In genomic region chr2:142617461-142617860, GRCh38 we compare ENCODE assay signal across 33 cellular contexts.
DNase-seq lines count a peak whose midpoint lies in the region; ATAC-seq, FAIRE-seq and TF ChIP-seq lines count a peak whose summit lies in the region.
"Had no signal": no experiment of that assay in that cellular context is flagged by ENCODE, and none has a peak within 500 bp of the region (broad histone marks: within the 10 kb centered on the region; RNA-seq: fewer than 3 reads in every experiment).

No MANE protein-coding gene starts in this region.

- no peak overlapping the region for H3K27ac ChIP-seq in mammary epithelial cell (ENCODE audit: insufficient read depth, low read depth, low read length)
- H3K27ac ChIP-seq in breast epithelium, result no peak overlapping the region
- no peak overlapping the region for H3K27ac ChIP-seq in sigmoid colon
- H3K27ac ChIP-seq: 22Rv1; A549; BLaER1; BLaER1 treated with 17β-estradiol and CSF1 and Interleukin-3, amounts not matched to agents 10 nM and 100 nM; C4-2B had no signal

- no peak for ATAC-seq in HG03175 (IDR thresholded peaks at IDR 0.05; ENCODE audit: unreplicated experiment)
- ATAC-seq: A549; CD8-positive, alpha-beta T cell had no signal

- H3K27me3 ChIP-seq in mammary epithelial cell (ENCODE audit: insufficient read depth, low read length), result no peaks in the 10 kb centered on the region
- H3K27me3 ChIP-seq in breast epithelium, result no peaks in the 10 kb centered on the region
- no peaks in the 10 kb centered on the region for H3K27me3 ChIP-seq in bronchial epithelial cell (ENCODE audit: control insufficient read depth, insufficient read depth, low read length)
- no peaks in the 10 kb centered on the region for H3K27me3 ChIP-seq in sigmoid colon
- H3K27me3 ChIP-seq: BE2C; BLaER1; BLaER1 treated with 17β-estradiol and CSF1 and Interleukin-3, amounts not matched to agents 10 nM and 100 nM had no signal

- CTCF ChIA-PET in mammary epithelial cell (lab: Charles Lee; ENCODE audit: low non-redundant PET), result interaction anchor here (0.6 kb wide), 1 partner anchor 260 kb away, joined by 7 read pairs; the partner anchor contains the start of gene KYNU

- 50% methylated on average over 1 of the region's 1 CpG for WGBS in mammary epithelial cell (ENCODE audit: low coverage, missing lambda C conversion rate)
- WGBS in sigmoid colon, 2 donors, result 81 to 84% methylated on average over 1 of the region's 1 CpG

- TF ChIP-seq POLR2A in breast epithelium (IDR thresholded peaks at IDR 0.05) (no peak), sigmoid colon (IDR thresholded peaks at IDR 0.05) (no peak)

- in situ Hi-C loops in mammary epithelial cell (cut with MboI; ENCODE audit: low sequenced_read_pairs in 2 of 2), result no loop called here

- H3K9ac ChIP-seq in mammary epithelial cell (ENCODE audit: insufficient read depth, low read length), result no peak overlapping the region
- H3K9ac ChIP-seq: BLaER1; BLaER1 treated with 17β-estradiol and CSF1 and Interleukin-3, amounts not matched to agents 10 nM and 100 nM had no signal

- no peak overlapping the region for H2AFZ ChIP-seq in mammary epithelial cell (ENCODE audit: low read depth, low read length)

- DNase-seq in mammary epithelial cell, result peak; percentile 9
- DNase-seq in breast epithelium (ENCODE audit: low spot score in 2 of 2), result no peak
- DNase-seq in bronchial epithelial cell (ENCODE audit: low read depth), result peak; percentile 57
- peak; percentile 72 for DNase-seq in epithelial cell of esophagus (ENCODE audit: low read depth)
- DNase-seq in sigmoid colon, result no peak
- DNase-seq: 8988T; ACHN; AML-193; BE2C; C1 segment of cervical spinal cord; Caco-2; Calu3; CD4-positive, alpha-beta memory T cell; CD4-positive, alpha-beta T cell; CD4-positive, CD25-positive, alpha-beta regulatory T cell; CD8-positive, alpha-beta memory T cell; CD8-positive, alpha-beta T cell; COR-L47; DMS 273 treated with DMSO at 0.1 percent for 48 hours; DMS153; DMS53; DMS79; DMS79 treated with DMSO at 0.1 percent for 48 hours; DND-41; EL had no signal

- intact Hi-C loops in mammary epithelial cell (cut with micrococcal nuclease) (no loop called here), breast epithelium (cut with DNase I; ENCODE audit: low total_unique reads) (no loop called here), sigmoid colon (cut with DNase I) (no loop called here)

- BruUV-seq in mammary epithelial cell (replicated peaks; lab: Mats Ljungman, UMichigan), result no TSS peak

- TF ChIP-seq CTCF in mammary epithelial cell (conservative IDR thresholded peaks at IDR 0.05 in 1 of 2, IDR thresholded peaks at IDR 0.05 in 1 of 2; ENCODE audit: extremely low read depth in 1 of 2, insufficient read depth in 1 of 2, low read depth in 1 of 2, low read length in 2 of 2) (no peak), breast epithelium (IDR thresholded peaks at IDR 0.05) (no peak), bronchial epithelial cell (IDR thresholded peaks at IDR 0.05; ENCODE audit: insufficient read depth, low read length, severe bottlenecking) (no peak), epithelial cell of esophagus (IDR thresholded peaks at IDR 0.05; ENCODE audit: insufficient read depth, low read depth, low read length, missing control alignments) (no peak), sigmoid colon (IDR thresholded peaks at IDR 0.05) (no peak)

- no peak overlapping the region for H3K4me2 ChIP-seq in mammary epithelial cell (ENCODE audit: insufficient read depth, low read depth, low read length)
- H3K4me2 ChIP-seq: A549; BLaER1; BLaER1 treated with 17β-estradiol and CSF1 and Interleukin-3, amounts not matched to agents 10 nM and 100 nM had no signal

- H3K36me3 ChIP-seq in mammary epithelial cell (ENCODE audit: insufficient read depth, low read length) (no peaks in the 10 kb centered on the region), breast epithelium (no peaks in the 10 kb centered on the region), bronchial epithelial cell (ENCODE audit: control insufficient read depth, insufficient read depth, low read length) (no peaks in the 10 kb centered on the region), sigmoid colon (no peaks in the 10 kb centered on the region)
- H3K36me3 ChIP-seq: BE2C; BLaER1; BLaER1 treated with 17β-estradiol and CSF1 and Interleukin-3, amounts not matched to agents 10 nM and 100 nM had no signal

- dilution Hi-C loops in mammary epithelial cell (cut with HindIII; ENCODE audit: low sequenced_read_pairs), result no loop called here

- H3K4me1 ChIP-seq in mammary epithelial cell (ENCODE audit: insufficient read depth, low read length) (no peaks in the 10 kb centered on the region), breast epithelium (no peaks in the 10 kb centered on the region), sigmoid colon (no peaks in the 10 kb centered on the region)
- H3K4me1 ChIP-seq: A549; BE2C; BLaER1; BLaER1 treated with 17β-estradiol and CSF1 and Interleukin-3, amounts not matched to agents 10 nM and 100 nM; Caco-2 had no signal

- no peak for TF ChIP-seq EP300 in sigmoid colon (IDR thresholded peaks at IDR 0.05)

- H3K9me3 ChIP-seq in mammary epithelial cell (replicated peaks; ENCODE audit: insufficient read depth, low read length) (no peaks in the 10 kb centered on the region), breast epithelium (no peaks in the 10 kb centered on the region), sigmoid colon (no peaks in the 10 kb centered on the region)
- H3K9me3 ChIP-seq: A549; BE2C; BLaER1; BLaER1 treated with 17β-estradiol and CSF1 and Interleukin-3, amounts not matched to agents 10 nM and 100 nM; Caco-2 had no signal

- no peak for FAIRE-seq in bronchial epithelial cell (lab: Jason Lieb, UNC)
- FAIRE-seq: A204.1, A549, D721Med had no signal

- no peaks in the 10 kb centered on the region for H4K20me1 ChIP-seq in mammary epithelial cell (ENCODE audit: insufficient read depth, low read length)
- H4K20me1 ChIP-seq: BLaER1; BLaER1 treated with 17β-estradiol and CSF1 and Interleukin-3, amounts not matched to agents 10 nM and 100 nM had no signal

- no peaks in the 10 kb centered on the region for H3K79me2 ChIP-seq in mammary epithelial cell (ENCODE audit: insufficient read depth, low read length)

- H3K4me3 ChIP-seq in mammary epithelial cell (replicated peaks in 1 of 3; ENCODE audit: insufficient read depth in 1 of 3, low read depth in 2 of 3, low read length in 3 of 3), result no peak overlapping the region
- H3K4me3 ChIP-seq in breast epithelium, result no peak overlapping the region
- no peak overlapping the region for H3K4me3 ChIP-seq in bronchial epithelial cell (ENCODE audit: low read depth, low read length)
- H3K4me3 ChIP-seq in epithelial cell of esophagus (ENCODE audit: low read length), result no peak overlapping the region
- no peak overlapping the region for H3K4me3 ChIP-seq in sigmoid colon
- H3K4me3 ChIP-seq: A549; BLaER1; BLaER1 treated with 17β-estradiol and CSF1 and Interleukin-3, amounts not matched to agents 10 nM and 100 nM had no signal

Comparison
In these comparisons a context has a peak if more than half of its experiments do, and no peak if none do; other contexts are left out.
1. DNase-seq: peak in mammary epithelial cell (single experiment), bronchial epithelial cell (single experiment) and epithelial cell of esophagus (single experiment); none in breast epithelium (0 of 2) and sigmoid colon (single experiment).